In genomic region chr12:57726151-57726883, GRCh38 we compare ENCODE assay signal across 8 cellular contexts. TPM values are rescaled to one million over a fixed set of nuclear protein-coding genes. Genes with fewer than 3 reads are reported as not detected.
DNase-seq lines count a peak whose midpoint lies in the region; ATAC-seq, FAIRE-seq and TF ChIP-seq lines count a peak whose summit lies in the region.

No MANE protein-coding gene starts in this region.

- no TSS peak for BruUV-seq in K562 (replicated peaks; lab: Mats Ljungman, UMichigan)

- H3K9me1 ChIP-seq in K562 (ENCODE audit: control insufficient read depth, insufficient read depth, low read length) = peaks cover under 1% of the 10 kb centered on the region

- no peaks in the 10 kb centered on the region for H3K27me3 ChIP-seq in CD8-positive, alpha-beta T cell (ENCODE audit: insufficient read depth, low read length)
- peaks cover 17 to 21% of the 10 kb centered on the region in 2 experiments for H3K27me3 ChIP-seq in K562 (ENCODE audit: control insufficient read depth in 2 of 2, insufficient read depth in 2 of 2, low read length in 2 of 2)

- WGBS in K562 (ENCODE audit: insufficient coverage, low coverage, missing lambda C conversion rate) = 63% methylated on average over 22 of the region's 79 CpGs

- H3K4me3 Mint-ChIP-seq in CD8-positive, alpha-beta T cell = peak overlapping the region; percentile 64

- H3K36me3 Mint-ChIP-seq in CD8-positive, alpha-beta T cell = peaks cover 56% of the 10 kb centered on the region

- H3K4me1 Mint-ChIP-seq in CD8-positive, alpha-beta T cell (ENCODE audit: low read depth) = peaks cover 23% of the 10 kb centered on the region

- ATAC-seq in CD8-positive, alpha-beta T cell = peak; percentile 62
- ATAC-seq in HG02970 (IDR thresholded peaks at IDR 0.05; ENCODE audit: low FRiP score, unreplicated experiment) = peak; percentile 31
- no peak for ATAC-seq in K562

- POLR2A ChIA-PET in CD8-positive, alpha-beta T cell (lab: Charles Lee) = no interaction called here
- POLR2A ChIA-PET in K562 (lab: Yijun Ruan, JAX) = interaction anchor here (0.6 to 0.9 kb wide), 2 partner anchors 92 to 249 kb away, joined by 4 read pairs; partner anchors contain the start of gene AVIL

- no peak for TF ChIP-seq CTCF in CD8-positive, alpha-beta T cell (IDR thresholded peaks at IDR 0.05)
- TF ChIP-seq CTCF in K562 (IDR thresholded peaks at IDR 0.05 in 2 of 3, conservative IDR thresholded peaks at IDR 0.05 in 1 of 3; ENCODE audit: insufficient read depth in 2 of 3, low read depth in 1 of 3, low read length in 3 of 3) = peak in 2 of 3 experiments; percentile 8 to 32; a peak in 1 of 6 replicates
- TF ChIP-seq CTCF in retinal pigment epithelial cell (conservative IDR thresholded peaks at IDR 0.05; ENCODE audit: low read depth, low read length) = peak; percentile 82

- peaks cover 43% of the 10 kb centered on the region for H3K36me3 ChIP-seq in CD8-positive, alpha-beta T cell (ENCODE audit: insufficient read depth, low read length)
- 0 out of 3 replicates have a peak, but pooled peaks cover 2% of the 10 kb centered on the region for H3K36me3 ChIP-seq in K562 (ENCODE audit: control insufficient read depth, insufficient read depth, low read length)

- CTCF ChIA-PET in CD8-positive, alpha-beta T cell (lab: Charles Lee) = interaction anchor here (1.1 to 2.1 kb wide), 2 partner anchors 15 to 30 kb away, joined by 3 to 9 read pairs; no protein-coding TSS in a partner anchor
- CTCF ChIA-PET in K562 (lab: Yijun Ruan, JAX; ENCODE audit: low intra/inter-chr PET ratio) = no interaction called here

- peak in 2 of 7 experiments; percentile 39 to 52 for DNase-seq in CD8-positive, alpha-beta T cell
- DNase-seq in NCI-H748 treated with DMSO at 0.1 percent for 48 hours (lab: John Stamatoyannopoulos, UW) (peak; percentile 79), K562 (ENCODE audit: extremely low read depth in 1 of 4, low spot score in 3 of 4) (peak in 1 of 4 experiments; percentile 48), iPS DF 19.7 (ENCODE audit: low read depth, low spot score) (peak; percentile 70), retinal pigment epithelial cell (ENCODE audit: low read depth) (no peak), middle frontal gyrus (ENCODE audit: extremely low spot score, low spot score) (no peak)
- DNase-seq in NK-92 treated with Interleukin-12 subunit alpha and Interleukin-12 subunit beta, amount 100 ng/mL, for 24 hours (lab: John Stamatoyannopoulos, UW) = no peak

- H3K27ac Mint-ChIP-seq in CD8-positive, alpha-beta T cell = peak overlapping the region; percentile 77

- intact Hi-C loops in CD8-positive, alpha-beta T cell (cut with DNase I, micrococcal nuclease) = no loop called here
- intact Hi-C loops in K562 (cut with micrococcal nuclease) = no loop called here

- no peak for FAIRE-seq in K562 (lab: Jason Lieb, UNC)

- H3K27me3 Mint-ChIP-seq in CD8-positive, alpha-beta T cell (ENCODE audit: low read depth) = no peaks in the 10 kb centered on the region

- no peaks in the 10 kb centered on the region for H3K4me1 ChIP-seq in CD8-positive, alpha-beta T cell (ENCODE audit: insufficient read depth, low read length)
- H3K4me1 ChIP-seq in K562 (replicated peaks in 1 of 2; ENCODE audit: control insufficient read depth in 2 of 2, insufficient read depth in 2 of 2, low read length in 2 of 2) = peaks cover 0 to 20% of the 10 kb centered on the region in 2 experiments; a peak in 2 of 5 replicates

- H3K27ac ChIP-seq in CD8-positive, alpha-beta T cell (ENCODE audit: low read depth, low read length) = no peak overlapping the region
- no peak overlapping the region for H3K27ac ChIP-seq in K562 (ENCODE audit: extremely low read depth, low read depth, low read length)

- TF ChIP-seq EP300 in K562 (IDR thresholded peaks at IDR 0.05; ENCODE audit: low read length) = no peak

- no peak overlapping the region for H3K4me3 ChIP-seq in CD8-positive, alpha-beta T cell (ENCODE audit: low read depth, low read length)
- H3K4me3 ChIP-seq in K562 (no peak overlapping the region), retinal pigment epithelial cell (ENCODE audit: low read length) (peak overlapping the region; percentile 57)

- TF ChIP-seq RAD21 in K562 (CRISPR knock-in tag; conservative IDR thresholded peaks at IDR 0.05 in 1 of 2, IDR thresholded peaks at IDR 0.05 in 1 of 2) = no peak

- no peak overlapping the region for H3K9ac ChIP-seq in K562 (ENCODE audit: insufficient read depth in 1 of 2, low read depth in 2 of 2, low read length in 2 of 2)

- no peaks in the 10 kb centered on the region for H3K79me2 ChIP-seq in K562 (ENCODE audit: control insufficient read depth, insufficient read depth, low read length)

- in situ Hi-C loops in K562 (cut with MboI) = no loop called here

- H3K9me3 Mint-ChIP-seq in CD8-positive, alpha-beta T cell = no peaks in the 10 kb centered on the region

- no peaks in the 10 kb centered on the region; the same call in 1 of the 2 replicates for H4K20me1 ChIP-seq in K562 (replicated peaks; ENCODE audit: control insufficient read depth, insufficient read depth, low read length)

- H2AFZ ChIP-seq in K562 (ENCODE audit: low read depth, low read length) = no peak overlapping the region

- no peaks in the 10 kb centered on the region for H3K9me3 ChIP-seq in CD8-positive, alpha-beta T cell (ENCODE audit: low read length)
- H3K9me3 ChIP-seq in K562 (replicated peaks; ENCODE audit: control insufficient read depth, insufficient read depth, low read depth, low read length) = no peaks in the 10 kb centered on the region; the same call in 1 of the 2 replicates

- H3K4me2 ChIP-seq in K562 (ENCODE audit: insufficient read depth, low read length) = no peak overlapping the region

- TF ChIP-seq POLR2A in K562 (conservative IDR thresholded peaks at IDR 0.05) = no peak

RNA-seq across cellular contexts. Expression of gene AGAP2, which starts 12.2 kb away (rescaled TPM):
- 10 to 100 TPM; 22.2 to 23.5 TPM for total RNA-seq in CD8-positive, alpha-beta T cell
- total RNA-seq in K562 (2011; cell fraction: chromatin; rRNA removed; ENCODE audit: low replicate concordance) = 0.12 and 0.74 TPM in 2 replicates
- total RNA-seq in K562 (2011; cell fraction: nucleolus; rRNA removed) = 0.26 and 0.67 TPM in 2 replicates
- total RNA-seq in K562 (2011; cell fraction: nucleoplasm; rRNA removed) = 0.15 and 0.99 TPM in 2 replicates
- total RNA-seq in K562 (2014; rRNA removed) = 0.18 and 0.20 TPM in 2 replicates
- 0.13 and 0.36 TPM in 2 replicates for total RNA-seq in K562 (2014; rRNA removed; fragmentation: Illumina TruSeq; extraction: Trizol)
- total RNA-seq in K562 (2015; rRNA removed; fragmentation: Illumina TruSeq; extraction: Trizol) = 0.04 and 0.08 TPM in 2 replicates
- 0.31 and 0.60 TPM in 2 replicates for total RNA-seq in K562 (2021)
- polyA plus RNA-seq in K562 (2011; rRNA removed) = 0.12 and 0.36 TPM in 2 replicates
- polyA plus RNA-seq in K562 (2011; cell fraction: cytosol; rRNA removed) = 0.06 and 0.22 TPM in 2 replicates
- polyA plus RNA-seq in K562 (2011; cell fraction: nucleus; rRNA removed) = 0.39 and 0.57 TPM in 2 replicates
- polyA plus RNA-seq in K562 (2012) = 0.46 and 0.65 TPM in 2 replicates
- 0.19 and 0.77 TPM in 2 replicates for polyA plus RNA-seq in K562 (2014; fragmentation: Illumina TruSeq; extraction: Trizol)
- polyA plus RNA-seq in K562 (2014; fragmentation: Nextera tagmentation; extraction: Ambion mirVana) = under 1 TPM in 1 of 2 experiments, not detected in 1; 0.07 TPM
- 0.20 and 0.88 TPM in 2 replicates for polyA plus RNA-seq in K562 (2014; rRNA removed)
- 0.09 and 0.67 TPM in 2 replicates for polyA minus RNA-seq in K562 (2011; rRNA and poly(A)+ RNA removed)
- polyA minus RNA-seq in K562 (2011; cell fraction: cytosol; rRNA and poly(A)+ RNA removed) = not detected in 2 replicates
- 0.11 and 0.27 TPM in 2 replicates for polyA minus RNA-seq in K562 (2011; cell fraction: nucleus; rRNA and poly(A)+ RNA removed)

RNA-seq across cellular contexts. Expression of gene TSPAN31, which starts 18.5 kb away (rescaled TPM):
- total RNA-seq in CD8-positive, alpha-beta T cell = 1 to 10 TPM; 7.3 to 8.0 TPM
- total RNA-seq in K562 (2011; cell fraction: chromatin; rRNA removed; ENCODE audit: low replicate concordance) = 36.4 and 39.7 TPM in 2 replicates
- 29.6 and 31.4 TPM in 2 replicates for total RNA-seq in K562 (2011; cell fraction: nucleolus; rRNA removed)
- 39.6 and 43.3 TPM in 2 replicates for total RNA-seq in K562 (2011; cell fraction: nucleoplasm; rRNA removed)
- 11.3 and 14.0 TPM in 2 replicates for total RNA-seq in K562 (2014; rRNA removed)
- 14.3 and 14.7 TPM in 2 replicates for total RNA-seq in K562 (2014; rRNA removed; fragmentation: Illumina TruSeq; extraction: Trizol)
- 12.6 and 14.3 TPM in 2 replicates for total RNA-seq in K562 (2015; rRNA removed; fragmentation: Illumina TruSeq; extraction: Trizol)
- total RNA-seq in K562 (2021) = 11.0 and 12.4 TPM in 2 replicates
- polyA plus RNA-seq in K562 (2011; rRNA removed) = 13.8 and 24.9 TPM in 2 replicates
- 14.8 and 19.7 TPM in 2 replicates for polyA plus RNA-seq in K562 (2011; cell fraction: cytosol; rRNA removed)
- 14.7 and 19.0 TPM in 2 replicates for polyA plus RNA-seq in K562 (2011; cell fraction: nucleus; rRNA removed)
- polyA plus RNA-seq in K562 (2012) = 19.0 and 31.1 TPM in 2 replicates
- polyA plus RNA-seq in K562 (2014; fragmentation: Illumina TruSeq; extraction: Trizol) = 17.6 and 20.5 TPM in 2 replicates
- polyA plus RNA-seq in K562 (2014; fragmentation: Nextera tagmentation; extraction: Ambion mirVana) = 10 to 100 TPM; 20.1 to 26.4 TPM
- polyA plus RNA-seq in K562 (2014; rRNA removed) = 11.6 and 20.3 TPM in 2 replicates
- polyA minus RNA-seq in K562 (2011; rRNA and poly(A)+ RNA removed) = 10.0 and 19.6 TPM in 2 replicates
- 5.6 and 6.3 TPM in 2 replicates for polyA minus RNA-seq in K562 (2011; cell fraction: cytosol; rRNA and poly(A)+ RNA removed)
- 10.2 and 10.6 TPM in 2 replicates for polyA minus RNA-seq in K562 (2011; cell fraction: nucleus; rRNA and poly(A)+ RNA removed)

RNA-seq across cellular contexts. Expression of gene CDK4, which starts 25.8 kb away (rescaled TPM):
- total RNA-seq in CD8-positive, alpha-beta T cell = 10 to 100 TPM in 1 of 2 experiments, 1 to 10 TPM in 1; 8.5 to 10.0 TPM
- 135 and 229 TPM in 2 replicates for total RNA-seq in K562 (2011; cell fraction: chromatin; rRNA removed; ENCODE audit: low replicate concordance)
- 165 and 176 TPM in 2 replicates for total RNA-seq in K562 (2011; cell fraction: nucleolus; rRNA removed)
- 168 and 190 TPM in 2 replicates for total RNA-seq in K562 (2011; cell fraction: nucleoplasm; rRNA removed)
- total RNA-seq in K562 (2014; rRNA removed) (237 and 282 TPM in 2 replicates), K562 (2014; rRNA removed; fragmentation: Illumina TruSeq; extraction: Trizol) (173 and 188 TPM in 2 replicates), K562 (2015; rRNA removed; fragmentation: Illumina TruSeq; extraction: Trizol) (216 and 217 TPM in 2 replicates), K562 (2021) (238 and 253 TPM in 2 replicates)
- polyA plus RNA-seq in K562 (2011; rRNA removed) (429 and 436 TPM in 2 replicates), K562 (2014; fragmentation: Illumina TruSeq; extraction: Trizol) (347 and 427 TPM in 2 replicates), K562 (2014; fragmentation: Nextera tagmentation; extraction: Ambion mirVana) (10 to 100 TPM; 37.8 to 62.8 TPM), K562 (2014; rRNA removed) (309 and 339 TPM in 2 replicates)
- 496 and 542 TPM in 2 replicates for polyA plus RNA-seq in K562 (2011; cell fraction: cytosol; rRNA removed)
- polyA plus RNA-seq in K562 (2011; cell fraction: nucleus; rRNA removed) = 182 and 203 TPM in 2 replicates
- 227 and 292 TPM in 2 replicates for polyA plus RNA-seq in K562 (2012)
- polyA minus RNA-seq in K562 (2011; rRNA and poly(A)+ RNA removed) = 194 and 258 TPM in 2 replicates
- 98.1 and 128 TPM in 2 replicates for polyA minus RNA-seq in K562 (2011; cell fraction: cytosol; rRNA and poly(A)+ RNA removed)
- 95.2 and 124 TPM in 2 replicates for polyA minus RNA-seq in K562 (2011; cell fraction: nucleus; rRNA and poly(A)+ RNA removed)

RNA-seq across cellular contexts. Expression of gene MARCHF9, which starts 28.6 kb away (rescaled TPM):
- total RNA-seq in CD8-positive, alpha-beta T cell = 10 to 100 TPM; 23.1 to 25.1 TPM
- total RNA-seq in K562 (2011; cell fraction: chromatin; rRNA removed; ENCODE audit: low replicate concordance) = 16.0 and 31.2 TPM in 2 replicates
- 19.5 and 20.8 TPM in 2 replicates for total RNA-seq in K562 (2011; cell fraction: nucleolus; rRNA removed)
- 19.7 and 22.6 TPM in 2 replicates for total RNA-seq in K562 (2011; cell fraction: nucleoplasm; rRNA removed)
- total RNA-seq in K562 (2014; rRNA removed) (6.2 and 6.9 TPM in 2 replicates), K562 (2014; rRNA removed; fragmentation: Illumina TruSeq; extraction: Trizol) (2.9 and 4.2 TPM in 2 replicates), K562 (2015; rRNA removed; fragmentation: Illumina TruSeq; extraction: Trizol) (4.6 and 5.6 TPM in 2 replicates), K562 (2021) (10.1 and 10.7 TPM in 2 replicates)
- polyA plus RNA-seq in K562 (2011; rRNA removed) (6.6 and 10.3 TPM in 2 replicates), K562 (2014; fragmentation: Illumina TruSeq; extraction: Trizol) (9.5 and 9.9 TPM in 2 replicates), K562 (2014; fragmentation: Nextera tagmentation; extraction: Ambion mirVana) (1 to 10 TPM in 1 of 2 experiments, under 1 TPM in 1; 0.80 to 1.3 TPM), K562 (2014; rRNA removed) (9.7 and 12.4 TPM in 2 replicates)
- 7.2 and 10.1 TPM in 2 replicates for polyA plus RNA-seq in K562 (2011; cell fraction: cytosol; rRNA removed)
- polyA plus RNA-seq in K562 (2011; cell fraction: nucleus; rRNA removed) = 18.7 and 23.4 TPM in 2 replicates
- 7.2 and 10.2 TPM in 2 replicates for polyA plus RNA-seq in K562 (2012)
- 5.3 and 5.6 TPM in 2 replicates for polyA minus RNA-seq in K562 (2011; rRNA and poly(A)+ RNA removed)
- polyA minus RNA-seq in K562 (2011; cell fraction: cytosol; rRNA and poly(A)+ RNA removed) = 3.7 and 4.7 TPM in 2 replicates
- 5.0 and 5.2 TPM in 2 replicates for polyA minus RNA-seq in K562 (2011; cell fraction: nucleus; rRNA and poly(A)+ RNA removed)

RNA-seq across cellular contexts. Expression of gene OS9, which starts 32.4 kb away (rescaled TPM):
- 100 to 1,000 TPM; 105 to 119 TPM for total RNA-seq in CD8-positive, alpha-beta T cell
- 197 and 263 TPM in 2 replicates for total RNA-seq in K562 (2011; cell fraction: chromatin; rRNA removed; ENCODE audit: low replicate concordance)
- 185 and 199 TPM in 2 replicates for total RNA-seq in K562 (2011; cell fraction: nucleolus; rRNA removed)
- 161 and 189 TPM in 2 replicates for total RNA-seq in K562 (2011; cell fraction: nucleoplasm; rRNA removed)
- total RNA-seq in K562 (2014; rRNA removed) = 88.5 and 93.7 TPM in 2 replicates
- 71.3 and 77.4 TPM in 2 replicates for total RNA-seq in K562 (2014; rRNA removed; fragmentation: Illumina TruSeq; extraction: Trizol)
- 90.2 and 97.8 TPM in 2 replicates for total RNA-seq in K562 (2015; rRNA removed; fragmentation: Illumina TruSeq; extraction: Trizol)
- total RNA-seq in K562 (2021) = 85.4 and 89.5 TPM in 2 replicates
- 84.0 and 113 TPM in 2 replicates for polyA plus RNA-seq in K562 (2011; rRNA removed)
- 96.9 and 176 TPM in 2 replicates for polyA plus RNA-seq in K562 (2011; cell fraction: cytosol; rRNA removed)
- 254 and 358 TPM in 2 replicates for polyA plus RNA-seq in K562 (2011; cell fraction: nucleus; rRNA removed)
- polyA plus RNA-seq in K562 (2012) = 145 and 222 TPM in 2 replicates
- polyA plus RNA-seq in K562 (2014; fragmentation: Illumina TruSeq; extraction: Trizol) = 93.3 and 105 TPM in 2 replicates
- polyA plus RNA-seq in K562 (2014; fragmentation: Nextera tagmentation; extraction: Ambion mirVana) = 1 to 10 TPM; 4.6 to 7.9 TPM
- 89.0 and 102 TPM in 2 replicates for polyA plus RNA-seq in K562 (2014; rRNA removed)
- 130 and 134 TPM in 2 replicates for polyA minus RNA-seq in K562 (2011; rRNA and poly(A)+ RNA removed)
- 33.0 and 35.3 TPM in 2 replicates for polyA minus RNA-seq in K562 (2011; cell fraction: cytosol; rRNA and poly(A)+ RNA removed)
- polyA minus RNA-seq in K562 (2011; cell fraction: nucleus; rRNA and poly(A)+ RNA removed) = 41.7 and 80.5 TPM in 2 replicates

Comparison
In these comparisons a context has a peak if more than half of its experiments do, and no peak if none do; other contexts are left out.
1. DNase-seq: peak in NCI-H748 treated with DMSO at 0.1 percent for 48 hours (single experiment) and iPS DF 19.7 (single experiment); none in retinal pigment epithelial cell (single experiment), middle frontal gyrus (single experiment) and NK-92 treated with Interleukin-12 subunit alpha and Interleukin-12 subunit beta, amount 100 ng/mL, for 24 hours (single experiment).
2. RNA of gene AGAP2, which starts 12.2 kb away (total RNA-seq): 22.2 to 23.5 TPM in CD8-positive, alpha-beta T cell; 0.04 to 0.99 TPM in K562; every median in the first group is over 10 times any median in the second.
3. RNA of gene CDK4, which starts 25.8 kb away (total RNA-seq): 135 to 282 TPM in K562; 8.5 to 10.0 TPM in CD8-positive, alpha-beta T cell; every median in the first group is over 10 times any median in the second.